Comparison of ENCODE assay signal across 11 cellular contexts in the genomic region with DNA sequence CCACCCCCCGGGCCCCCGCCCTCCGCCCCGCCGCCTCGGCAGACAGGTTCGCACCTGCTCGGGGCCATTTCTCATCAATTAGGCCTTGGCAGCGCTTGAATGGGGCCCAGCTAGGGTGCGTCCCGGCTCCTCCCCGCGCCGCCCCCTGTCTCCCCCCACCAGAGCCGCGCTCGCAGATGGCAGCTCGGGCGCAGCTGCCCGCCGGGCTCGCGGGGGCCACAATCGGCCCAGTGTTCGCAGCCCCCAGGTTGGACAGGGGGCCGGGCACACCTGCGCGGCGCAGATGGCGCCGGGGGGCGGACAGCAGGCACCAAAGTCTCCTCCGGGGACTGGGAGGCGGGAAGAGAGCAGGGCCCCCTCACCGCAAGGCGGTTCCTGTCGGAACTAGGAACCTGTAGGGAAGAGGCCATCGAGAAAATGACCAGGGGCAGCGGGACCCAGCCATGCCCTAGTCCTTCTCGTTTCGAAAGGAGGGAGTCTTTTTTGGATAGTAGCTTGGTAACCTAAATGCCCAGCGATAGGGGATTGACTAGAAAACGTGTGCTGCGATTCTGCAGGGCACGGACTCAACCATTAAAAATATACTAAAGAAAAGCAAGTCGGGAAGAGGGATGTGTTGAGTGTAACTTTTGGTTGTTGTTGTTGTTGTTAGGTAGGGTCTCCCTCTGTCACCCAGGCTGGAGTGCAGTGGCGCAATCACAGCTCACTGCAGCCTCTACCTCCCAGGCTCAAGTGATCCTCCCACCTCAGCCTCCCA.
DNase-seq lines count a peak whose midpoint lies in the region; ATAC-seq, FAIRE-seq and TF ChIP-seq lines count a peak whose summit lies in the region.
"Had no signal": no experiment of that assay in that cellular context is flagged by ENCODE, and none has a peak within 500 bp of the region (broad histone marks: within the 10 kb centered on the region; RNA-seq: fewer than 3 reads in every experiment).

No MANE protein-coding gene starts in this region.

- no peaks in the 10 kb centered on the region for H3K4me1 Mint-ChIP-seq in activated naive CD8-positive, alpha-beta T cell treated with anti-CD3 and anti-CD28 coated beads, Interleukin-2, amount 50 U/mL, for 24 hours
- H3K4me1 Mint-ChIP-seq in progenitor cell of endocrine pancreas (ENCODE audit: low read depth) (peaks cover 5% of the 10 kb centered on the region), Calu3 (ENCODE audit: low read depth, unreplicated experiment) (peaks cover 17% of the 10 kb centered on the region)

- no peak overlapping the region for H2AK5ac ChIP-seq in neuronal stem cell (ENCODE audit: low read depth, low read length)

- H4K8ac ChIP-seq in neuronal stem cell (ENCODE audit: low read depth, low read length), result no peak overlapping the region

- no peak overlapping the region for H3K4ac ChIP-seq in neuronal stem cell (ENCODE audit: low read length)

- H3K4me1 ChIP-seq in neuronal stem cell (ENCODE audit: control insufficient read depth in 2 of 2, insufficient read depth in 1 of 2, low read depth in 1 of 2, low read length in 2 of 2), result peaks cover 0 to 7% of the 10 kb centered on the region in 2 donors

- no peaks in the 10 kb centered on the region for H3K36me3 ChIP-seq in bronchial epithelial cell (ENCODE audit: control insufficient read depth, insufficient read depth, low read length)
- no peaks in the 10 kb centered on the region for H3K36me3 ChIP-seq in neuronal stem cell (replicated peaks in 1 of 2; ENCODE audit: control insufficient read depth in 2 of 2, insufficient read depth in 2 of 2, low read length in 2 of 2)

- H3K27ac Mint-ChIP-seq in activated naive CD8-positive, alpha-beta T cell treated with anti-CD3 and anti-CD28 coated beads, Interleukin-2, amount 50 U/mL, for 24 hours, result no peak overlapping the region
- H3K27ac Mint-ChIP-seq in progenitor cell of endocrine pancreas (no peak overlapping the region), Calu3 (ENCODE audit: unreplicated experiment) (no peak overlapping the region)
- H3K27ac Mint-ChIP-seq: T-helper 1 cell treated with Interleukin-12 subunit alpha and Interleukin-12 subunit beta and Interleukin-4 antibody, amounts not matched to agents 30 μg/mL and 1 μg/mL, for 36 hours had no signal

- FAIRE-seq in bronchial epithelial cell (lab: Jason Lieb, UNC), result no peak
- FAIRE-seq: colon had no signal

- H3K4me2 ChIP-seq in neuronal stem cell (ENCODE audit: insufficient read depth, low read length, poor library complexity, severe bottlenecking), result no peak overlapping the region

- H2BK5ac ChIP-seq in neuronal stem cell (ENCODE audit: low read length), result no peak overlapping the region

- no peak overlapping the region for H3K23ac ChIP-seq in neuronal stem cell (ENCODE audit: low read depth, low read length, poor library complexity)

- no peaks in the 10 kb centered on the region for H3K36me3 Mint-ChIP-seq in activated naive CD8-positive, alpha-beta T cell treated with anti-CD3 and anti-CD28 coated beads, Interleukin-2, amount 50 U/mL, for 24 hours (ENCODE audit: low read depth)
- H3K36me3 Mint-ChIP-seq in progenitor cell of endocrine pancreas (ENCODE audit: insufficient read depth), result no peaks in the 10 kb centered on the region
- no peaks in the 10 kb centered on the region for H3K36me3 Mint-ChIP-seq in Calu3 (ENCODE audit: insufficient read depth, unreplicated experiment)

- no peak overlapping the region for H3K14ac ChIP-seq in neuronal stem cell (ENCODE audit: low read length)

- H2BK120ac ChIP-seq in neuronal stem cell (ENCODE audit: low read depth, low read length), result no peak overlapping the region

- DNase-seq in DMS53 (lab: John Stamatoyannopoulos, UW) (peak; percentile 70), NCI-H2081 treated with DMSO at 0.1 percent for 48 hours (lab: John Stamatoyannopoulos, UW) (peak; percentile 53), bronchial epithelial cell (ENCODE audit: low read depth) (no peak), neuronal stem cell (ENCODE audit: low spot score) (no peak), SIG-M5 (lab: John Stamatoyannopoulos, UW) (no peak), progenitor cell of endocrine pancreas (ENCODE audit: low spot score, unreplicated experiment) (no peak), Calu3 (no peak)
- DNase-seq in activated naive CD8-positive, alpha-beta T cell treated with anti-CD3 and anti-CD28 coated beads, Interleukin-2, amount 50 U/mL, for 24 hours, result no peak

- H3K4me3 ChIP-seq in bronchial epithelial cell (ENCODE audit: low read depth, low read length) (peak overlapping the region; percentile 25), neuronal stem cell (ENCODE audit: low read length in 2 of 2) (no peak overlapping the region)

- no peak overlapping the region for H3K27ac ChIP-seq in neuronal stem cell (replicated peaks; ENCODE audit: low read length)
- H3K27ac ChIP-seq: C4-2B had no signal

- no peak overlapping the region for H2BK12ac ChIP-seq in neuronal stem cell (ENCODE audit: low read length)

- H2BK15ac ChIP-seq in neuronal stem cell (ENCODE audit: low read length), result no peak overlapping the region

- H4K91ac ChIP-seq in neuronal stem cell (ENCODE audit: low read depth, low read length, poor library complexity), result no peak overlapping the region

- no peak overlapping the region for H2AFZ ChIP-seq in neuronal stem cell (ENCODE audit: low read length)

- H3K9me3 Mint-ChIP-seq in activated naive CD8-positive, alpha-beta T cell treated with anti-CD3 and anti-CD28 coated beads, Interleukin-2, amount 50 U/mL, for 24 hours, result no peaks in the 10 kb centered on the region
- no peaks in the 10 kb centered on the region for H3K9me3 Mint-ChIP-seq in progenitor cell of endocrine pancreas (ENCODE audit: low read depth)
- H3K9me3 Mint-ChIP-seq in Calu3 (ENCODE audit: low read depth, unreplicated experiment), result no peaks in the 10 kb centered on the region
- H3K9me3 Mint-ChIP-seq: T-helper 1 cell treated with Interleukin-12 subunit alpha and Interleukin-12 subunit beta and Interleukin-4 antibody, amounts not matched to agents 30 μg/mL and 1 μg/mL, for 36 hours had no signal

- H3K9me3 ChIP-seq in neuronal stem cell (replicated peaks in 1 of 2; ENCODE audit: control insufficient read depth in 2 of 2, insufficient read depth in 1 of 2, low read depth in 1 of 2, low read length in 2 of 2), result peaks cover 0 to 7% of the 10 kb centered on the region in 2 donors

- no peak for ATAC-seq in activated naive CD8-positive, alpha-beta T cell treated with anti-CD3 and anti-CD28 coated beads, Interleukin-2, amount 50 U/mL, for 24 hours

- BruUV-seq in Calu3 (replicated peaks; lab: Mats Ljungman, UMichigan), result no TSS peak

- no peak overlapping the region for H3K9ac ChIP-seq in neuronal stem cell (ENCODE audit: low read depth, low read length, poor library complexity)

- peaks cover 32% of the 10 kb centered on the region for H3K27me3 Mint-ChIP-seq in activated naive CD8-positive, alpha-beta T cell treated with anti-CD3 and anti-CD28 coated beads, Interleukin-2, amount 50 U/mL, for 24 hours
- peaks cover 5% of the 10 kb centered on the region for H3K27me3 Mint-ChIP-seq in progenitor cell of endocrine pancreas
- peaks cover 16% of the 10 kb centered on the region for H3K27me3 Mint-ChIP-seq in Calu3 (ENCODE audit: unreplicated experiment)

- TF ChIP-seq CTCF in bronchial epithelial cell (IDR thresholded peaks at IDR 0.05; ENCODE audit: insufficient read depth, low read length, severe bottlenecking) (no peak), progenitor cell of endocrine pancreas (IDR thresholded peaks at IDR 0.05; ENCODE audit: unreplicated experiment) (no peak), Calu3 (IDR thresholded peaks at IDR 0.05; ENCODE audit: unreplicated experiment) (no peak)

- intact Hi-C loops in Calu3 (cut with micrococcal nuclease; ENCODE audit: unreplicated experiment), result no loop called here

- H3K4me3 Mint-ChIP-seq in activated naive CD8-positive, alpha-beta T cell treated with anti-CD3 and anti-CD28 coated beads, Interleukin-2, amount 50 U/mL, for 24 hours, result no peak overlapping the region
- no peak overlapping the region for H3K4me3 Mint-ChIP-seq in progenitor cell of endocrine pancreas (ENCODE audit: low read depth)
- no peak overlapping the region for H3K4me3 Mint-ChIP-seq in Calu3 (ENCODE audit: low read depth, unreplicated experiment)
- H3K4me3 Mint-ChIP-seq: T-helper 1 cell treated with Interleukin-12 subunit alpha and Interleukin-12 subunit beta and Interleukin-4 antibody, amounts not matched to agents 30 μg/mL and 1 μg/mL, for 36 hours had no signal

- peak overlapping the region; percentile 73 for H3K18ac ChIP-seq in neuronal stem cell (ENCODE audit: low read length)

- no CpG with 5 or more reads among the region's 47 CpGs for WGBS in neuronal stem cell (ENCODE audit: extremely low coverage in 2 of 2, insufficient read length in 2 of 2, insufficient replicate concordance in 1 of 2), 2 donors

- H3K27me3 ChIP-seq in bronchial epithelial cell (ENCODE audit: control insufficient read depth, insufficient read depth, low read length), result no peaks in the 10 kb centered on the region
- peaks cover 5 to 42% (median 15%) of the 10 kb centered on the region in 3 experiments for H3K27me3 ChIP-seq in neuronal stem cell (ENCODE audit: control insufficient read depth in 3 of 3, insufficient read depth in 3 of 3, low read depth in 1 of 3, low read length in 3 of 3)

- H3K79me1 ChIP-seq in neuronal stem cell (ENCODE audit: low read depth, low read length), result no peaks in the 10 kb centered on the region

- CTCF ChIA-PET in Calu3 (lab: Charles Lee), result interaction anchor here (0.6 to 0.9 kb wide), 3 partner anchors 8 to 273 kb away, joined by 3 to 5 read pairs (median 3); no protein-coding TSS in a partner anchor

Comparison
In these comparisons a context has a peak if more than half of its experiments do, and no peak if none do; other contexts are left out.
1. DNase-seq: peak in DMS53 (single experiment) and NCI-H2081 treated with DMSO at 0.1 percent for 48 hours (single experiment); none in bronchial epithelial cell (single experiment), neuronal stem cell (single experiment), activated naive CD8-positive, alpha-beta T cell treated with anti-CD3 and anti-CD28 coated beads, Interleukin-2, amount 50 U/mL, for 24 hours (single experiment), SIG-M5 (single experiment), progenitor cell of endocrine pancreas (single experiment) and Calu3 (single experiment).